In the genomic region with DNA sequence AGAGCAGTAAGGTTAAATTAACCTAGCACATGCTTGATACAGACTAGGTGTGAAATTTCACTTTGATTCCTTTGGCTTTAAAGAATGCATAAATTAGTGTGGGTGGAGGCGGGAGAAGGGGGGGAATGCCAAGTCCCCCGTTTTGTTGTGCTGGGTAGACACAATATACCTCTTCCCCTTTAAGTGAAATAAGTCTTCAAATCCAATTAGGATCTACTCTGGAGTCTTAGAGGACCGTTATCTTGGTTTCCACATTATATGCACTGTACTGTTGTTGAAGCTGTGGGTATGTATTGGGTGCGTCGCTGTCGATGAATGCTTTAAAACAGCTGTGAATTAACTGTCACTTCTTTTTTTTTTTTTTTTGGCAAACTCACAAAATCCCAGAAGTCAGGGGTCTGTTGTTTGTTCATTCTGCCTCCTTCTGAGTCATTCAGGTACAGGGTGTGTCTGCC, we compare ENCODE assay signal across 8 cellular contexts. TPM values are rescaled to one million over a fixed set of nuclear protein-coding genes. Genes with fewer than 3 reads are reported as not detected.
DNase-seq lines count a peak whose midpoint lies in the region; ATAC-seq and TF ChIP-seq lines count a peak whose summit lies in the region.

No MANE protein-coding gene starts in this region.

- H3K27ac ChIP-seq in temporal lobe (ENCODE audit: low read depth, low read length) (peak overlapping the region; percentile 44), ovary (no peak overlapping the region)

- peaks cover 81% of the 10 kb centered on the region for H3K36me3 Mint-ChIP-seq in activated CD4-positive, alpha-beta T cell treated with anti-CD3 and anti-CD28 coated beads, Interleukin-2, amount 10 ng/mL, durations not matched to agents 7 days and 5 days (ENCODE audit: low read depth)
- H3K36me3 Mint-ChIP-seq in activated T-helper 17 cell treated with anti-CD3 and anti-CD28 coated beads, Interleukin-2, amount 50 U/mL, for 72 hours (ENCODE audit: low read depth): peaks cover 56% of the 10 kb centered on the region

- intact Hi-C loops in ovary (cut with DNase I): loop anchor here in 1 of 4 donors (10.0 kb wide), 1 partner anchor 310 kb away; no protein-coding TSS in a partner anchor

- POLR2A ChIA-PET in activated CD4-positive, alpha-beta T cell treated with anti-CD3 and anti-CD28 coated beads, Interleukin-2, amount 10 ng/mL, durations not matched to agents 7 days and 5 days (lab: Charles Lee): interaction anchor here (0.6 to 2.2 kb wide), 10 partner anchors 36 to 308 kb away, joined by 3 to 20 read pairs (median 4); partner anchors contain the start of gene DPH5

- no peak for TF ChIP-seq CTCF in ovary (IDR thresholded peaks at IDR 0.05)

- ATAC-seq in activated T-helper 17 cell treated with anti-CD3 and anti-CD28 coated beads, Interleukin-2, amount 50 U/mL, for 72 hours (replicated peaks): peak; percentile 2
- no peak for ATAC-seq in HG02623 (IDR thresholded peaks at IDR 0.05; ENCODE audit: unreplicated experiment)
- no peak for ATAC-seq in HG03342 (IDR thresholded peaks at IDR 0.05; ENCODE audit: unreplicated experiment)

- H3K4me3 ChIP-seq in iPS-18c (ENCODE audit: insufficient read depth, low read depth, low read length) (peak overlapping the region; percentile 77), ovary (no peak overlapping the region)

- TF ChIP-seq POLR2A in ovary (IDR thresholded peaks at IDR 0.05): no peak

- peaks cover 43% of the 10 kb centered on the region for H3K4me1 Mint-ChIP-seq in activated CD4-positive, alpha-beta T cell treated with anti-CD3 and anti-CD28 coated beads, Interleukin-2, amount 10 ng/mL, durations not matched to agents 7 days and 5 days
- peaks cover 31% of the 10 kb centered on the region for H3K4me1 Mint-ChIP-seq in activated T-helper 17 cell treated with anti-CD3 and anti-CD28 coated beads, Interleukin-2, amount 50 U/mL, for 72 hours

- H3K27ac Mint-ChIP-seq in activated CD4-positive, alpha-beta T cell treated with anti-CD3 and anti-CD28 coated beads, Interleukin-2, amount 10 ng/mL, durations not matched to agents 7 days and 5 days: peak overlapping the region; percentile 99
- peak overlapping the region; percentile 100 for H3K27ac Mint-ChIP-seq in activated T-helper 17 cell treated with anti-CD3 and anti-CD28 coated beads, Interleukin-2, amount 50 U/mL, for 72 hours

- TF ChIP-seq EP300 in ovary (IDR thresholded peaks at IDR 0.05): no peak

- no peak for DNase-seq in activated CD4-positive, alpha-beta T cell treated with anti-CD3 and anti-CD28 coated beads, Interleukin-2, amount 10 ng/mL, durations not matched to agents 7 days and 5 days
- DNase-seq in activated CD4-positive, alpha-beta T cell treated with anti-CD3 and anti-CD28 coated beads for 4 hours: no peak
- no peak for DNase-seq in ovary

- H3K9me3 Mint-ChIP-seq in activated CD4-positive, alpha-beta T cell treated with anti-CD3 and anti-CD28 coated beads, Interleukin-2, amount 10 ng/mL, durations not matched to agents 7 days and 5 days: no peaks in the 10 kb centered on the region
- no peaks in the 10 kb centered on the region for H3K9me3 Mint-ChIP-seq in activated T-helper 17 cell treated with anti-CD3 and anti-CD28 coated beads, Interleukin-2, amount 50 U/mL, for 72 hours

- H3K4me1 ChIP-seq in ovary (ENCODE audit: insufficient read depth): peaks cover 4% of the 10 kb centered on the region

- H3K27me3 Mint-ChIP-seq in activated CD4-positive, alpha-beta T cell treated with anti-CD3 and anti-CD28 coated beads, Interleukin-2, amount 10 ng/mL, durations not matched to agents 7 days and 5 days: no peaks in the 10 kb centered on the region
- no peaks in the 10 kb centered on the region for H3K27me3 Mint-ChIP-seq in activated T-helper 17 cell treated with anti-CD3 and anti-CD28 coated beads, Interleukin-2, amount 50 U/mL, for 72 hours

- H3K9me3 ChIP-seq in iPS-18c (ENCODE audit: control insufficient read depth, insufficient read depth, low read length) (peaks cover 3% of the 10 kb centered on the region), ovary (no peaks in the 10 kb centered on the region)

- peak overlapping the region; percentile 98 for H3K4me3 Mint-ChIP-seq in activated CD4-positive, alpha-beta T cell treated with anti-CD3 and anti-CD28 coated beads, Interleukin-2, amount 10 ng/mL, durations not matched to agents 7 days and 5 days
- peak overlapping the region; percentile 94 for H3K4me3 Mint-ChIP-seq in activated T-helper 17 cell treated with anti-CD3 and anti-CD28 coated beads, Interleukin-2, amount 50 U/mL, for 72 hours

- CTCF ChIA-PET in activated CD4-positive, alpha-beta T cell treated with anti-CD3 and anti-CD28 coated beads, Interleukin-2, amount 10 ng/mL, durations not matched to agents 7 days and 5 days (lab: Charles Lee): interaction anchor here (0.6 to 2.2 kb wide), 10 partner anchors 8 to 308 kb away, joined by 3 to 8 read pairs (median 4); no protein-coding TSS in a partner anchor

- H3K36me3 ChIP-seq in ovary: no peaks in the 10 kb centered on the region

- WGBS in ovary, 3 donors: 30 to 42% (median 35%) methylated on average over 6 of the region's 6 CpGs

- H3K27me3 ChIP-seq in ovary: no peaks in the 10 kb centered on the region

RNA-seq across cellular contexts. Expression of gene S1PR1, which starts 1.6 kb away (rescaled TPM):
- total RNA-seq in activated CD4-positive, alpha-beta T cell treated with anti-CD3 and anti-CD28 coated beads, Interleukin-2, amount 10 ng/mL, durations not matched to agents 7 days and 5 days: 100 to 1,000 TPM; 177 to 209 TPM
- 100 to 1,000 TPM; 147 to 170 TPM for total RNA-seq in activated T-helper 17 cell treated with anti-CD3 and anti-CD28 coated beads, Interleukin-2, amount 50 U/mL, for 72 hours
- total RNA-seq in temporal lobe: 20.7 TPM
- 10 to 100 TPM in 3 of 7 donors, 1 to 10 TPM in 4; 8.0 to 26.2 (median 8.8) TPM for total RNA-seq in ovary
- 10 to 100 TPM; 25.8 to 27.8 TPM for polyA plus RNA-seq in ovary
